15 cellular contexts compared by ENCODE assay signal in genomic region chr14:24818823-24819341, GRCh38.
DNase-seq lines count a peak whose midpoint lies in the region; ATAC-seq and TF ChIP-seq lines count a peak whose summit lies in the region.
"Had no signal": no experiment of that assay in that cellular context is flagged by ENCODE, and none has a peak within 500 bp of the region (broad histone marks: within the 10 kb centered on the region; RNA-seq: fewer than 3 reads in every experiment).

No MANE protein-coding gene starts in this region.

- H3K36me3 ChIP-seq in Peyer's patch (no peaks in the 10 kb centered on the region), esophagus muscularis mucosa (peaks cover 0 to 10% (median 2%) of the 10 kb centered on the region in 4 donors), smooth muscle cell (ENCODE audit: low read depth) (no peaks in the 10 kb centered on the region)

- peak overlapping the region in 3 of 4 donors; percentile 53 to 88 (median 76) for H3K27ac ChIP-seq in Peyer's patch
- H3K27ac ChIP-seq in esophagus muscularis mucosa (replicated peaks in 1 of 4), result no peak overlapping the region
- peak overlapping the region; percentile 83 for H3K27ac ChIP-seq in smooth muscle cell (ENCODE audit: low read depth)
- peak overlapping the region in 11 of 59 donors; percentile 1 to 67 (median 32) for H3K27ac ChIP-seq in dorsolateral prefrontal cortex

- WGBS in esophagus muscularis mucosa, result 87% methylated on average over 13 of the region's 13 CpGs
- 52% methylated on average over 13 of the region's 13 CpGs for WGBS in smooth muscle cell (ENCODE audit: low lambda C conversion rate)

- H4K20me1 ChIP-seq in smooth muscle cell (ENCODE audit: low read depth), result peaks cover 55% of the 10 kb centered on the region

- H3K4me2 ChIP-seq in smooth muscle cell, result peak overlapping the region; percentile 75

- H3K27ac Mint-ChIP-seq in mesothelial cell of epicardium, result peak overlapping the region; percentile 80
- H3K27ac Mint-ChIP-seq: B cell; CD4-positive, alpha-beta T cell had no signal

- no peaks in the 10 kb centered on the region for H3K27me3 Mint-ChIP-seq in mesothelial cell of epicardium (ENCODE audit: low read depth)

- H3K27me3 ChIP-seq in Peyer's patch, result no peaks in the 10 kb centered on the region
- no peaks in the 10 kb centered on the region for H3K27me3 ChIP-seq in esophagus muscularis mucosa
- no peaks in the 10 kb centered on the region for H3K27me3 ChIP-seq in smooth muscle cell (ENCODE audit: low read depth)
- H3K27me3 ChIP-seq in dorsolateral prefrontal cortex, result no peaks in the 10 kb centered on the region

- no peak for TF ChIP-seq CTCF in Peyer's patch (IDR thresholded peaks at IDR 0.05)
- no peak for TF ChIP-seq CTCF in esophagus muscularis mucosa (IDR thresholded peaks at IDR 0.05)
- TF ChIP-seq CTCF in mesothelial cell of epicardium (IDR thresholded peaks at IDR 0.05; ENCODE audit: unreplicated experiment), result no peak
- TF ChIP-seq CTCF in smooth muscle cell (IDR thresholded peaks at IDR 0.05; ENCODE audit: borderline replicate concordance, insufficient read depth, poor library complexity, severe bottlenecking), result no peak
- TF ChIP-seq CTCF in dorsolateral prefrontal cortex (IDR thresholded peaks at IDR 0.05 in 54 of 56, conservative IDR thresholded peaks at IDR 0.05 in 2 of 56; ENCODE audit: low read depth in 1 of 56, partially characterized antibody in 56 of 56), result no peak

- peaks cover 21% of the 10 kb centered on the region for H3F3A ChIP-seq in smooth muscle cell (ENCODE audit: low read depth)

- H3K79me2 ChIP-seq in smooth muscle cell (ENCODE audit: low read depth), result no peaks in the 10 kb centered on the region

- POLR2A ChIA-PET in HEK293T (lab: Yijun Ruan, JAX), result no interaction called here

- H3K9me3 ChIP-seq in Peyer's patch, result no peaks in the 10 kb centered on the region
- no peaks in the 10 kb centered on the region for H3K9me3 ChIP-seq in esophagus muscularis mucosa
- H3K9me3 ChIP-seq in smooth muscle cell (replicated peaks; ENCODE audit: low read depth), result no peaks in the 10 kb centered on the region

- CTCF ChIA-PET in HEK293T (lab: Yijun Ruan, JAX), result no interaction called here

- TF ChIP-seq POLR2A in Peyer's patch (IDR thresholded peaks at IDR 0.05) (no peak), esophagus muscularis mucosa (IDR thresholded peaks at IDR 0.05; ENCODE audit: low read depth) (no peak)

- no peak for ATAC-seq in HG03571 (IDR thresholded peaks at IDR 0.05; ENCODE audit: unreplicated experiment)

- DNase-seq in Peyer's patch, result no peak
- peak; percentile 91 for DNase-seq in esophagus muscularis mucosa (ENCODE audit: extremely low spot score)
- no peak for DNase-seq in mesothelial cell of epicardium (ENCODE audit: low spot score in 2 of 2, unreplicated experiment in 2 of 2)
- DNase-seq in smooth muscle cell (lab: John Stamatoyannopoulos, UW; ENCODE audit: unreplicated experiment), result no peak
- DNase-seq in HEK293T (ENCODE audit: extremely low spot score), result no peak
- DNase-seq in dorsolateral prefrontal cortex, result no peak
- DNase-seq: CD4-positive, alpha-beta T cell; GDM1; KG1; NCI-H1092 treated with DMSO at 0.1 percent for 48 hours; NCI-H187; NCI-H446; Right ventricle myocardium superior had no signal

- no peak overlapping the region for H3K4me3 Mint-ChIP-seq in mesothelial cell of epicardium
- H3K4me3 Mint-ChIP-seq: B cell; CD4-positive, alpha-beta T cell had no signal

- H3K4me1 ChIP-seq in Peyer's patch (peaks cover 0 to 63% (median 2%) of the 10 kb centered on the region in 4 donors), esophagus muscularis mucosa (peaks cover 9 to 38% (median 17%) of the 10 kb centered on the region in 4 donors), smooth muscle cell (ENCODE audit: low read depth) (peaks cover 10% of the 10 kb centered on the region)

- intact Hi-C loops in esophagus muscularis mucosa (cut with DNase I) (no loop called here), dorsolateral prefrontal cortex (cut with DNase I) (loop anchor here (5.0 kb wide), 2 partner anchors 223 to 228 kb away; no protein-coding TSS in a partner anchor)

- peaks cover 24% of the 10 kb centered on the region for H3K4me1 Mint-ChIP-seq in mesothelial cell of epicardium
- H3K4me1 Mint-ChIP-seq: B cell had no signal

- no peaks in the 10 kb centered on the region for H3K9me3 Mint-ChIP-seq in mesothelial cell of epicardium
- H3K9me3 Mint-ChIP-seq: CD4-positive, alpha-beta T cell had no signal

- H3K4me3 ChIP-seq in Peyer's patch, result no peak overlapping the region
- no peak overlapping the region for H3K4me3 ChIP-seq in esophagus muscularis mucosa
- no peak overlapping the region for H3K4me3 ChIP-seq in smooth muscle cell
- no peak overlapping the region for H3K4me3 ChIP-seq in dorsolateral prefrontal cortex

- H3K9ac ChIP-seq in smooth muscle cell (ENCODE audit: low read depth), result no peak overlapping the region

- TF ChIP-seq EP300 in esophagus muscularis mucosa (IDR thresholded peaks at IDR 0.05), result no peak

- no peak overlapping the region for H2AFZ ChIP-seq in smooth muscle cell (ENCODE audit: low read depth)

- peaks cover 2% of the 10 kb centered on the region for H3K36me3 Mint-ChIP-seq in mesothelial cell of epicardium

TF ChIP-seq in HEK293T, 16 proteins besides CTCF, POLR2A, EP300 and RAD21:
- no peak for TF ChIP-seq NFRKB (IDR thresholded peaks at IDR 0.05)

Comparison
In these comparisons a context has a peak if more than half of its experiments do, and no peak if none do; other contexts are left out.
1. H3K27ac ChIP-seq: peak in Peyer's patch (3 of 4) and smooth muscle cell (single experiment); none in esophagus muscularis mucosa (0 of 4).